ENCODE assay signal across 1 cellular context in the genomic region with DNA sequence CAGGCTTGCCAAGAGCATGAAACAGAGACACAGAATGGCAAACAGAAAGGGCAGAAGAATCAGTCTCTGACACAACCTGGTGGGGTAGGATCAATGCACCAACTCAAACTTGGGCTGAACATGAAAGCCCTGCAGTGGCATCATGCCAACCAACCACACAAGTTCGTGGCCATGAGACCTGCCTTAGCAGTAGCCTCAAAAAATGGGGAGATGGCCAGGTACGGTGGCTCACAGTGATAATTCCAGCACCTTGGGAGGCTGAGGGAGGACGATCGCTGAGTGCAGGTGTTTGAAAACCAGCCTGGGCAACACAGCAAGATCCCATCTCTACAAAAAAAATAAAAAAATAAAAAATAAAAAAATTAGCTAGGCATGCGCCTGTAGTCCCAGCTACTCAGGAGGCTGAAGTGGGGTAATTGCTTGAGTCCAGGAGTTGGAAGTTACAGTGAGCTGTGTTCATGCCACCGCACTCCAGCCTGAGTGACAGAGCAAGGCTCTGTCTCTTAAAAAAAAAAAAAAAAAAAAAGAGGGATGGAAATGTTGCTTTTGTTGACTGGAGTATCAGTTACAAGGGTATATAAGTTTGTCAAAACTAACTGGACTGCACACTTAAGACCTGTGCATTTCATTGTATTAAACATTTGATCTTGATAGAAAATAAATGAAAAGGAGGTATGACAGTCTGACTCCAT.
TF ChIP-seq lines count a peak whose summit lies in the region.

No MANE protein-coding gene starts in this region.

TF ChIP-seq in SK-N-SH treated with all-trans-retinoic acid at 6 μM for 48 hours, 23 proteins besides CTCF, POLR2A, EP300 and RAD21 (continued from another document):
- TF ChIP-seq, protein P1, sequence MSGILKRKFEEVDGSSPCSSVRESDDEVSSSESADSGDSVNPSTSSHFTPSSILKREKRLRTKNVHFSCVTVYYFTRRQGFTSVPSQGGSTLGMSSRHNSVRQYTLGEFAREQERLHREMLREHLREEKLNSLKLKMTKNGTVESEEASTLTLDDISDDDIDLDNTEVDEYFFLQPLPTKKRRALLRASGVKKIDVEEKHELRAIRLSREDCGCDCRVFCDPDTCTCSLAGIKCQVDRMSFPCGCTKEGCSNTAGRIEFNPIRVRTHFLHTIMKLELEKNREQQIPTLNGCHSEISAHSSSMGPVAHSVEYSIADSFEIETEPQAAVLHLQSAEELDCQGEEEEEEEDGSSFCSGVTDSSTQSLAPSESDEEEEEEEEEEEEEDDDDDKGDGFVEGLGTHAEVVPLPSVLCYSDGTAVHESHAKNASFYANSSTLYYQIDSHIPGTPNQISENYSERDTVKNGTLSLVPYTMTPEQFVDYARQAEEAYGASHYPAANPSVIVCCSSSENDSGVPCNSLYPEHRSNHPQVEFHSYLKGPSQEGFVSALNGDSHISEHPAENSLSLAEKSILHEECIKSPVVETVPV (CRISPR knock-in tag; IDR thresholded peaks at IDR 0.05) = no peak
- TF ChIP-seq TCF4 (CRISPR knock-in tag; IDR thresholded peaks at IDR 0.05; ENCODE audit: borderline replicate concordance) = no peak
- TF ChIP-seq, protein P2, sequence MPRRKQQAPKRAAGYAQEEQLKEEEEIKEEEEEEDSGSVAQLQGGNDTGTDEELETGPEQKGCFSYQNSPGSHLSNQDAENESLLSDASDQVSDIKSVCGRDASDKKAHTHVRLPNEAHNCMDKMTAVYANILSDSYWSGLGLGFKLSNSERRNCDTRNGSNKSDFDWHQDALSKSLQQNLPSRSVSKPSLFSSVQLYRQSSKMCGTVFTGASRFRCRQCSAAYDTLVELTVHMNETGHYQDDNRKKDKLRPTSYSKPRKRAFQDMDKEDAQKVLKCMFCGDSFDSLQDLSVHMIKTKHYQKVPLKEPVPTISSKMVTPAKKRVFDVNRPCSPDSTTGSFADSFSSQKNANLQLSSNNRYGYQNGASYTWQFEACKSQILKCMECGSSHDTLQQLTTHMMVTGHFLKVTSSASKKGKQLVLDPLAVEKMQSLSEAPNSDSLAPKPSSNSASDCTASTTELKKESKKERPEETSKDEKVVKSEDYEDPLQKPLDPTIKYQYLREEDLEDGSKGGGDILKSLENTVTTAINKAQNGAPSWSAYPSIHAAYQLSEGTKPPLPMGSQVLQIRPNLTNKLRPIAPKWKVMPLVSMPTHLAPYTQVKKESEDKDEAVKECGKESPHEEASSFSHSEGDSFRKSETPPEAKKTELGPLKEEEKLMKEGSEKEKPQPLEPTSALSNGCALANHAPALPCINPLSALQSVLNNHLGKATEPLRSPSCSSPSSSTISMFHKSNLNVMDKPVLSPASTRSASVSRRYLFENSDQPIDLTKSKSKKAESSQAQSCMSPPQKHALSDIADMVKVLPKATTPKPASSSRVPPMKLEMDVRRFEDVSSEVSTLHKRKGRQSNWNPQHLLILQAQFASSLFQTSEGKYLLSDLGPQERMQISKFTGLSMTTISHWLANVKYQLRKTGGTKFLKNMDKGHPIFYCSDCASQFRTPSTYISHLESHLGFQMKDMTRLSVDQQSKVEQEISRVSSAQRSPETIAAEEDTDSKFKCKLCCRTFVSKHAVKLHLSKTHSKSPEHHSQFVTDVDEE (CRISPR knock-in tag; IDR thresholded peaks at IDR 0.05) = no peak
